In the genomic region with DNA sequence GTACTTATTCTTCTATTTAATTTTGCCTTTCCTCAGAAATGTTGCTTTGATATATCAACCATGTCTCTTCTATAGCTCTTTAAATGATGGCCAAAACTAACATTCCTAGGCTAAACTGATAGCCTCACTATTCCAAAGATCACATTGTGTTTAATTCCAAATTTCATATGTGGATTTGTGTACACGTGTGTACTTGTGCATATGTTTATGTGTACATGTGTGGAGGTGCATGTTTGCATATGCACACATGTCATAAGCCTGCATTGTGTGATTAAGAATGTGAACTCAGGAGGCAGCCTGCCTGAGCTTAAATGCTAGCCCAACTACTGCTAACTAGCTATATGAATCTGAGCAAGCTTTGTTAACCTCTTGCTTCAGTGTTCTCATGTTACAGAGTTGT, we compare ENCODE assay signal across 19 cellular contexts.
DNase-seq lines count a peak whose midpoint lies in the region; ATAC-seq, FAIRE-seq and TF ChIP-seq lines count a peak whose summit lies in the region.
"Had no signal": no experiment of that assay in that cellular context is flagged by ENCODE, and none has a peak within 500 bp of the region (broad histone marks: within the 10 kb centered on the region; RNA-seq: fewer than 3 reads in every experiment).

No MANE protein-coding gene starts in this region.

- no peak overlapping the region for H2AFZ ChIP-seq in HepG2 (ENCODE audit: low read length)
- no peak overlapping the region for H2AFZ ChIP-seq in hepatocyte

- CTCF ChIA-PET in HepG2 (lab: Yijun Ruan, JAX; ENCODE audit: low intra/inter-chr PET ratio, low total read pairs): no interaction called here

- no peaks in the 10 kb centered on the region for H3K4me1 ChIP-seq in HepG2 (ENCODE audit: insufficient read depth, low read length)
- no peaks in the 10 kb centered on the region for H3K4me1 ChIP-seq in right lobe of liver
- H3K4me1 ChIP-seq in hepatocyte (ENCODE audit: insufficient read depth): no peaks in the 10 kb centered on the region
- H3K4me1 ChIP-seq: A549, Caco-2 had no signal

- no peak for TF ChIP-seq RAD21 in HepG2 (CRISPR knock-in tag; IDR thresholded peaks at IDR 0.05)

- no TSS peak for BruUV-seq in HepG2 (replicated peaks; lab: Mats Ljungman, UMichigan)

- TF ChIP-seq CTCF in HepG2 (CRISPR knock-in tag; IDR thresholded peaks at IDR 0.05): no peak
- TF ChIP-seq CTCF in right lobe of liver (IDR thresholded peaks at IDR 0.05): no peak
- TF ChIP-seq CTCF in hepatocyte (IDR thresholded peaks at IDR 0.05; ENCODE audit: poor library complexity): no peak

- no peak overlapping the region for H3K9ac ChIP-seq in HepG2 (ENCODE audit: insufficient read depth, low read depth, low read length)
- H3K9ac ChIP-seq: BLaER1 treated with 17β-estradiol and CSF1 and Interleukin-3, amounts not matched to agents 10 nM and 100 nM had no signal

- TF ChIP-seq POLR2A in HepG2 (IDR thresholded peaks at IDR 0.05; ENCODE audit: insufficient read depth in 1 of 2, low read depth in 2 of 2, low read length in 2 of 2) (no peak), right lobe of liver (IDR thresholded peaks at IDR 0.05) (no peak)

- POLR2A ChIA-PET in HepG2 (lab: Yijun Ruan, JAX): no interaction called here

- TF ChIP-seq EP300 in HepG2 (IDR thresholded peaks at IDR 0.05; ENCODE audit: low read depth in 2 of 2, low read length in 2 of 2) (no peak), HepG2 (CRISPR knock-in tag; IDR thresholded peaks at IDR 0.05; ENCODE audit: borderline replicate concordance) (no peak)

- no peak for DNase-seq in HepG2 (ENCODE audit: low spot score)
- DNase-seq in right lobe of liver: no peak
- DNase-seq in iris pigment epithelial cell (ENCODE audit: low read depth): peak; percentile 26
- no peak for DNase-seq in hepatocyte (ENCODE audit: low spot score)
- DNase-seq in NCI-H446 treated with DMSO at 0.1 percent for 48 hours (lab: John Stamatoyannopoulos, UW): no peak
- DNase-seq: AML-193; Caco-2; Calu3; CD4-positive, alpha-beta T cell; CD8-positive, alpha-beta T cell; DMS79 treated with DMSO at 0.1 percent for 48 hours; GF-D8 had no signal

- intact Hi-C loops in HepG2 (cut with micrococcal nuclease; ENCODE audit: unreplicated experiment): no loop called here
- intact Hi-C loops in right lobe of liver (cut with DNase I): no loop called here

- H3K4me2 ChIP-seq in HepG2 (ENCODE audit: low read depth, low read length) (no peak overlapping the region), hepatocyte (no peak overlapping the region)
- H3K4me2 ChIP-seq: A549; BLaER1 treated with 17β-estradiol and CSF1 and Interleukin-3, amounts not matched to agents 10 nM and 100 nM had no signal

- H3K9me2 ChIP-seq in hepatocyte (replicated peaks; ENCODE audit: insufficient read depth): no peaks in the 10 kb centered on the region

- in situ Hi-C loops in HepG2 (cut with HindIII; ENCODE audit: extremely low pct_ligation_motif_present, low pct_unique_long_range_greater_than_20kb): no loop called here

- FAIRE-seq in HepG2 (lab: Jason Lieb, UNC): no peak
- FAIRE-seq: A549, D721Med, G401.6, GM12891 had no signal

- 0% methylated on average over 1 of the region's 1 CpG for WGBS in HepG2 (ENCODE audit: low lambda C conversion rate)
- 86% methylated on average over 1 of the region's 1 CpG for WGBS in right lobe of liver (ENCODE audit: insufficient coverage, low coverage, low lambda C conversion rate, missing lambda C conversion rate)
- WGBS in hepatocyte (ENCODE audit: low lambda C conversion rate, missing lambda C conversion rate): 91% methylated on average over 1 of the region's 1 CpG

- no peak overlapping the region for H3K27ac ChIP-seq in HepG2 (ENCODE audit: extremely low read length, insufficient read depth, low read length)
- H3K27ac ChIP-seq in right lobe of liver: no peak overlapping the region
- H3K27ac ChIP-seq in hepatocyte: no peak overlapping the region
- H3K27ac ChIP-seq: 22Rv1; A549; BLaER1 treated with 17β-estradiol and CSF1 and Interleukin-3, amounts not matched to agents 10 nM and 100 nM; C4-2B had no signal

- H4K20me1 ChIP-seq in HepG2 (ENCODE audit: insufficient read depth, low read length) (no peaks in the 10 kb centered on the region), hepatocyte (ENCODE audit: insufficient read depth, poor library complexity, severe bottlenecking) (no peaks in the 10 kb centered on the region)
- H4K20me1 ChIP-seq: BLaER1 treated with 17β-estradiol and CSF1 and Interleukin-3, amounts not matched to agents 10 nM and 100 nM had no signal

- no peaks in the 10 kb centered on the region for H3K79me2 ChIP-seq in HepG2 (ENCODE audit: insufficient read depth, low read length)
- H3K79me2 ChIP-seq in hepatocyte: no peaks in the 10 kb centered on the region

- ATAC-seq in HepG2 (no peak), right lobe of liver (no peak)
- ATAC-seq: A549; CD8-positive, alpha-beta T cell had no signal

- H3K27me3 ChIP-seq in HepG2 (ENCODE audit: control insufficient read depth in 1 of 2, insufficient read depth in 2 of 2, low read length in 2 of 2) (no peaks in the 10 kb centered on the region), right lobe of liver (no peaks in the 10 kb centered on the region), hepatocyte (no peaks in the 10 kb centered on the region)
- H3K27me3 ChIP-seq: BLaER1 treated with 17β-estradiol and CSF1 and Interleukin-3, amounts not matched to agents 10 nM and 100 nM had no signal

- no peaks in the 10 kb centered on the region for H3K9me3 ChIP-seq in HepG2 (ENCODE audit: low read length)
- no peaks in the 10 kb centered on the region for H3K9me3 ChIP-seq in right lobe of liver
- H3K9me3 ChIP-seq in hepatocyte (ENCODE audit: low read depth): no peaks in the 10 kb centered on the region
- H3K9me3 ChIP-seq: A549; BLaER1 treated with 17β-estradiol and CSF1 and Interleukin-3, amounts not matched to agents 10 nM and 100 nM; Caco-2 had no signal

- H3K4me3 ChIP-seq in HepG2 (replicated peaks in 1 of 3; ENCODE audit: insufficient read depth in 1 of 3, low read depth in 2 of 3, low read length in 3 of 3): no peak overlapping the region
- no peak overlapping the region for H3K4me3 ChIP-seq in right lobe of liver
- H3K4me3 ChIP-seq in hepatocyte: no peak overlapping the region
- H3K4me3 ChIP-seq: A549; BLaER1 treated with 17β-estradiol and CSF1 and Interleukin-3, amounts not matched to agents 10 nM and 100 nM had no signal

- H3K36me3 ChIP-seq in HepG2 (replicated peaks in 1 of 2; ENCODE audit: control insufficient read depth in 1 of 2, insufficient read depth in 2 of 2, low read length in 2 of 2) (no peaks in the 10 kb centered on the region), right lobe of liver (no peaks in the 10 kb centered on the region), hepatocyte (replicated peaks; ENCODE audit: insufficient read depth, low read depth) (no peaks in the 10 kb centered on the region)
- H3K36me3 ChIP-seq: BLaER1 treated with 17β-estradiol and CSF1 and Interleukin-3, amounts not matched to agents 10 nM and 100 nM had no signal

TF ChIP-seq in HepG2, 621 proteins besides CTCF, POLR2A, EP300 and RAD21:
- TF ChIP-seq, protein P1, sequence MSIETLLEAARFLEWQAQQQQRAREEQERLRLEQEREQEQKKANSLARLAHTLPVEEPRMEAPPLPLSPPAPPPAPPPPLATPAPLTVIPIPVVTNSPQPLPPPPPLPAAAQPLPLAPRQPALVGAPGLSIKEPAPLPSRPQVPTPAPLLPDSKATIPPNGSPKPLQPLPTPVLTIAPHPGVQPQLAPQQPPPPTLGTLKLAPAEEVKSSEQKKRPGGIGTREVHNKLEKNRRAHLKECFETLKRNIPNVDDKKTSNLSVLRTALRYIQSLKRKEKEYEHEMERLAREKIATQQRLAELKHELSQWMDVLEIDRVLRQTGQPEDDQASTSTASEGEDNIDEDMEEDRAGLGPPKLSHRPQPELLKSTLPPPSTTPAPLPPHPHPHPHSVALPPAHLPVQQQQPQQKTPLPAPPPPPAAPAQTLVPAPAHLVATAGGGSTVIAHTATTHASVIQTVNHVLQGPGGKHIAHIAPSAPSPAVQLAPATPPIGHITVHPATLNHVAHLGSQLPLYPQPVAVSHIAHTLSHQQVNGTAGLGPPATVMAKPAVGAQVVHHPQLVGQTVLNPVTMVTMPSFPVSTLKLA (IDR thresholded peaks at IDR 0.05): peak; percentile 92
- TF ChIP-seq ZKSCAN1 (IDR thresholded peaks at IDR 0.05; ENCODE audit: low read length): no peak
